In the genomic region with DNA sequence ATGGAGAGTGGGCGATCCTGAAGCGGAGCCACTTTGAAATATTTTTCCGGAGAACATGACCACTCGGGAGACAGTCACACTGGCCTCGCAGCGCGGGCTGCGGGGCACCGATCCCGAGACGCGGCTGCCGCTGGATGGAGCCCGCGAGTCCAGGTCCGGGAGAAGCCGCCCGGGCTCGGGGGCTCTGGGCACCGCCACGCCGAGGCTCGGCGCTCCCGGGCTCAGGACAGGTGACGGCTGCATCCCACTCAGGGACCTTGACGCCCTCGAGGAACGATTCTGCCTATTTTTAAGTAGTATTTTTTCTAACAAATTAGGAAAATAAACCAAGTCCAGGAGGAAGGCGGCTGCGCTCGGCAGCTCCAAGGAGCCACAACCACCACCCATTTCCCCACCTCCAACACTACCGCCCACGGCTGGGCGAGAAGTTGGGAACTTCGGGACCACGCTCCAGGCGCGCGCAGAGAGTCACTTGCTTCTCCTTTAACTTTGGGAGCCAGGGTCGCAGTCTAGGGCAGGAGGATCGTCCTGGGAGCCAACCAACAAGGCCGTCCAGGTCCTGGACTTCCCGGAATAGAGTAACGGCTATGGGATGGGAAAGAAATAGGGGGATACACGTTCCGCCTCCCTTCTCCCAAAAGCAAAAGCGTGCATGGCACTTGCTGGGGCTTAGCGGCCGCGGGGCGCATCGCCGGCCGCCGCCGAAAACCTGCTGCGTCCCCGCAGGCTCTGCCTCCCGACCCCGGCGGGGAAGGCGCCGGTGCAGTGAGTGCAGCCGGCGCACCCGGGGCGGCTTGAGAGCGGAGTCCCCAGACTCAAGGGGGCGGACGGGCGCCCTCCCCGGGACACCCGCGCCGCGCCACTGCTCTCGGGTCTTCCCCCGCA, we compare ENCODE assay signal across 8 cellular contexts. TPM values are rescaled to one million over a fixed set of nuclear protein-coding genes. Genes with fewer than 3 reads are reported as not detected.
DNase-seq lines count a peak whose midpoint lies in the region; ATAC-seq and TF ChIP-seq lines count a peak whose summit lies in the region.

No MANE protein-coding gene starts in this region.

- WGBS in lung, 2 donors: 1% methylated on average over 59 to 79 of the region's 79 CpGs

- TF ChIP-seq CTCF in GM12865 (IDR thresholded peaks at IDR 0.05; ENCODE audit: insufficient read depth, low read depth, low read length, missing control alignments) (peak; percentile 54), lung (IDR thresholded peaks at IDR 0.05; ENCODE audit: control extremely low read depth, extremely low read depth) (peak; percentile 13)

- peak; percentile 30 for DNase-seq in GM12865 (ENCODE audit: low read depth)
- peak; percentile 59 for DNase-seq in NCI-H146 (lab: John Stamatoyannopoulos, UW)
- peak; percentile 63 for DNase-seq in activated CD4-positive, alpha-beta T cell treated with anti-CD3 and anti-CD28 coated beads for 48 hours
- peak; percentile 14 for DNase-seq in effector CD8-positive, alpha-beta T cell (lab: John Stamatoyannopoulos, UW)
- DNase-seq in lung (ENCODE audit: low spot score): peak; percentile 43
- peak; percentile 19 for DNase-seq in stimulated activated CD8-positive, alpha-beta memory T cell treated with anti-CD3 and anti-CD28 coated beads, Interleukin-12 subunit alpha, Interleukin-12 subunit beta, amount 100 ng/mL, for 1 hour (ENCODE audit: low read depth)

- H3K4me3 ChIP-seq in GM12865 (ENCODE audit: low read depth, low read length): peak overlapping the region; percentile 21
- peak overlapping the region; percentile 2 for H3K4me3 ChIP-seq in lung

- ATAC-seq in lung (ENCODE audit: insufficient read depth, low FRiP score): peak; percentile 81
- ATAC-seq in GM21529 (IDR thresholded peaks at IDR 0.05; ENCODE audit: unreplicated experiment): no peak
- ATAC-seq in GM21381 (IDR thresholded peaks at IDR 0.05; ENCODE audit: unreplicated experiment): no peak

- H3K36me3 ChIP-seq in lung (ENCODE audit: control insufficient read depth in 2 of 2, insufficient read depth in 2 of 2, low read length in 2 of 2): no peaks in the 10 kb centered on the region

- no peaks in the 10 kb centered on the region for H3K9me3 ChIP-seq in lung (ENCODE audit: control insufficient read depth in 2 of 2, insufficient read depth in 1 of 2, low read length in 1 of 2)

- no peak overlapping the region for H3K27ac ChIP-seq in lung (ENCODE audit: low read depth in 1 of 2, low read length in 1 of 2)

- no peaks in the 10 kb centered on the region for H3K27me3 ChIP-seq in lung (ENCODE audit: control insufficient read depth, insufficient read depth)

- peaks cover 0 to 10% of the 10 kb centered on the region in 2 donors for H3K4me1 ChIP-seq in lung (ENCODE audit: control insufficient read depth in 2 of 2, insufficient read depth in 2 of 2, low read length in 2 of 2)

RNA-seq across cellular contexts. Expression of gene MEGF11, which starts 0.9 kb away (rescaled TPM):
- 1 to 10 TPM in 1 of 2 donors, under 1 TPM in 1; 0.82 to 1.5 TPM for total RNA-seq in lung
- polyA plus RNA-seq in lung: under 1 TPM; 0.16 to 0.18 TPM

RNA-seq across cellular contexts. Expression of gene DIS3L, which starts 40.7 kb away (rescaled TPM):
- 10 to 100 TPM; 28.8 to 43.7 TPM for total RNA-seq in lung
- polyA plus RNA-seq in lung: 10 to 100 TPM in 1 of 2 donors, 1 to 10 TPM in 1; 8.0 to 11.7 TPM
